9 cellular contexts compared by ENCODE assay signal in the genomic region with DNA sequence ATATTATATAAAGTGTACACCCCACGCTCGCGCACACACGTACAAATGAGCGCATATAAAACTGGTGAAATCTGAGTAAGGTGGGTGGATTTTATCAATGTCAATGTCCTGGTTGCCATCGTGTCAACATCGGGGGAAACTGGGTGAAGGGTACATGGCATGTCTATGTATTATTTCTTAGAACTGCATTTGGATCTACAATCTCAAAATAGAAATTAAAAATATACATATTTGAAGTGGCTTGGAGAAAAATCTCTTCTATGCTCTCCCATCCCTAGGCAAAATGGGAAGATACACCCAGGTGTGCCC. TPM values are rescaled to one million over a fixed set of nuclear protein-coding genes. Genes with fewer than 3 reads are reported as not detected.
A peak's percentile ranks its signal among the peaks of the same experiment; 100 is the strongest.
DNase-seq lines count a peak whose midpoint lies in the region; ATAC-seq, FAIRE-seq and TF ChIP-seq lines count a peak whose summit lies in the region.
"Had no signal": no experiment of that assay in that cellular context is flagged by ENCODE, and none has a peak within 500 bp of the region (broad histone marks: within the 10 kb centered on the region; RNA-seq: fewer than 3 reads in every experiment).

No MANE protein-coding gene starts in this region.

- TF ChIP-seq CTCF in astrocyte (IDR thresholded peaks at IDR 0.05; ENCODE audit: insufficient read depth, low read depth, low read length): no peak
- no peak for TF ChIP-seq CTCF in liver (IDR thresholded peaks at IDR 0.05; ENCODE audit: low read depth, low read length, missing input control)
- no peak for TF ChIP-seq CTCF in testis (IDR thresholded peaks at IDR 0.05)

- 54% methylated on average over 7 of the region's 7 CpGs for WGBS in liver
- WGBS in testis, 2 donors: 48 to 55% methylated on average over 7 of the region's 7 CpGs

- TF ChIP-seq RAD21 in liver (IDR thresholded peaks at IDR 0.05): no peak

- H3K36me3 ChIP-seq in astrocyte (ENCODE audit: insufficient read depth, low read length) (no peaks in the 10 kb centered on the region), liver (ENCODE audit: control insufficient read depth in 4 of 4, insufficient read depth in 3 of 4, low read depth in 1 of 4, low read length in 3 of 4) (no peaks in the 10 kb centered on the region), testis (ENCODE audit: low read depth, missing control alignments) (no peaks in the 10 kb centered on the region)

- H4K20me1 ChIP-seq in astrocyte (ENCODE audit: insufficient read depth, low read length): peaks cover 3% of the 10 kb centered on the region

- H3K4me1 ChIP-seq in astrocyte (ENCODE audit: insufficient read depth, low read length): peaks cover 22% of the 10 kb centered on the region
- peaks cover 3 to 12% (median 5%) of the 10 kb centered on the region in 4 donors for H3K4me1 ChIP-seq in liver (ENCODE audit: control insufficient read depth in 4 of 4, insufficient read depth in 4 of 4, low read length in 3 of 4)
- H3K4me1 ChIP-seq in testis: no peaks in the 10 kb centered on the region

- TF ChIP-seq POLR2A in testis (IDR thresholded peaks at IDR 0.05): no peak
- TF ChIP-seq POLR2A in GM12892 (IDR thresholded peaks at IDR 0.05; ENCODE audit: low read depth, low read length): no peak

- no peaks in the 10 kb centered on the region for H3K36me3 Mint-ChIP-seq in activated T-cell treated with anti-CD3 and anti-CD28 coated beads, Interleukin-2, amount 50 U/mL, for 4 hours (ENCODE audit: insufficient read depth)
- H3K36me3 Mint-ChIP-seq in astrocyte (ENCODE audit: low read depth, unreplicated experiment): no peaks in the 10 kb centered on the region

- no peak for ATAC-seq in activated T-cell treated with anti-CD3 and anti-CD28 coated beads, Interleukin-2, amount 50 U/mL, for 4 hours
- ATAC-seq in HG03045 (IDR thresholded peaks at IDR 0.05; ENCODE audit: unreplicated experiment): no peak
- ATAC-seq in GM21526 (IDR thresholded peaks at IDR 0.05; ENCODE audit: low FRiP score, unreplicated experiment): no peak

- H3K27me3 Mint-ChIP-seq in activated T-cell treated with anti-CD3 and anti-CD28 coated beads, Interleukin-2, amount 50 U/mL, for 4 hours (ENCODE audit: low read depth): peaks cover 17% of the 10 kb centered on the region
- H3K27me3 Mint-ChIP-seq in astrocyte (ENCODE audit: low read depth, unreplicated experiment): peaks cover 16% of the 10 kb centered on the region

- H2AFZ ChIP-seq in astrocyte (ENCODE audit: low read depth, low read length): peak overlapping the region; percentile 85

- H3K27me3 ChIP-seq in astrocyte (ENCODE audit: insufficient read depth, low read length) (peaks cover 51% of the 10 kb centered on the region), liver (ENCODE audit: control insufficient read depth in 4 of 4, insufficient read depth in 4 of 4, low read length in 3 of 4) (no peaks in the 10 kb centered on the region), testis (no peaks in the 10 kb centered on the region)

- peaks cover 32% of the 10 kb centered on the region for H3K4me1 Mint-ChIP-seq in activated T-cell treated with anti-CD3 and anti-CD28 coated beads, Interleukin-2, amount 50 U/mL, for 4 hours (ENCODE audit: low read depth)
- peaks cover 24% of the 10 kb centered on the region for H3K4me1 Mint-ChIP-seq in astrocyte (ENCODE audit: low read depth, unreplicated experiment)

- peak overlapping the region; percentile 87 for H3K9ac ChIP-seq in astrocyte (ENCODE audit: low read length)
- H3K9ac ChIP-seq in liver (ENCODE audit: low read depth in 1 of 2, low read length in 2 of 2): no peak overlapping the region

- FAIRE-seq in astrocyte (lab: Jason Lieb, UNC): no peak
- no peak for FAIRE-seq in GM12892 (lab: Jason Lieb, UNC)
- FAIRE-seq: RCC 7860 had no signal

- peak overlapping the region; percentile 96 for H3K27ac Mint-ChIP-seq in astrocyte (ENCODE audit: unreplicated experiment)

- H3K79me2 ChIP-seq in astrocyte (ENCODE audit: insufficient read depth, low read length): no peaks in the 10 kb centered on the region

- H3K27ac ChIP-seq in astrocyte (ENCODE audit: low read depth, low read length) (no peak overlapping the region), liver (ENCODE audit: low read depth in 1 of 2, low read length in 2 of 2) (no peak overlapping the region), testis (peak overlapping the region in 1 of 2 donors; percentile 88)

- H3K4me3 ChIP-seq in astrocyte (ENCODE audit: insufficient read depth, low read depth, low read length) (peak overlapping the region; percentile 81), liver (ENCODE audit: low read depth in 1 of 3, low read length in 3 of 3) (peak overlapping the region; percentile 64 to 73 (median 68)), testis (peak overlapping the region; percentile 66 to 81)

- intact Hi-C loops in testis (cut with DNase I; ENCODE audit: low total_unique reads): no loop called here

- H3K9me3 Mint-ChIP-seq in activated T-cell treated with anti-CD3 and anti-CD28 coated beads, Interleukin-2, amount 50 U/mL, for 4 hours: no peaks in the 10 kb centered on the region
- no peaks in the 10 kb centered on the region for H3K9me3 Mint-ChIP-seq in astrocyte (ENCODE audit: unreplicated experiment)

- DNase-seq in activated T-cell treated with anti-CD3 and anti-CD28 coated beads, Interleukin-2, amount 50 U/mL, for 4 hours: no peak
- DNase-seq in activated T-cell treated with anti-CD3 and anti-CD28 coated beads, Interleukin-2, amount 50 U/mL, for 48 hours: no peak
- DNase-seq in astrocyte (ENCODE audit: low read depth) (no peak), testis (no peak), GM12892 (ENCODE audit: insufficient read length) (no peak)

- peak overlapping the region; percentile 98 for H3K4me2 ChIP-seq in astrocyte (ENCODE audit: low read length)

- H3K9me3 ChIP-seq in astrocyte (ENCODE audit: insufficient read depth, low read depth, low read length) (no peaks in the 10 kb centered on the region), liver (ENCODE audit: control insufficient read depth in 4 of 4, low read length in 3 of 4) (no peaks in the 10 kb centered on the region), testis (no peaks in the 10 kb centered on the region)

- H3K4me3 Mint-ChIP-seq in activated T-cell treated with anti-CD3 and anti-CD28 coated beads, Interleukin-2, amount 50 U/mL, for 4 hours: peak overlapping the region; percentile 82
- peak overlapping the region; percentile 88 for H3K4me3 Mint-ChIP-seq in astrocyte (ENCODE audit: unreplicated experiment)

TF ChIP-seq in liver, 16 proteins besides CTCF, POLR2A, EP300 and RAD21 (continues in another document):
- TF ChIP-seq RXRA (IDR thresholded peaks at IDR 0.05) (no peak), JUND (IDR thresholded peaks at IDR 0.05) (no peak), HNF4A (conservative IDR thresholded peaks at IDR 0.05) (no peak), EGR1 (IDR thresholded peaks at IDR 0.05; ENCODE audit: low read depth in 2 of 2) (no peak), TAF1 (conservative IDR thresholded peaks at IDR 0.05) (no peak), GABPA (IDR thresholded peaks at IDR 0.05 in 1 of 2, conservative IDR thresholded peaks at IDR 0.05 in 1 of 2) (no peak), FOXA1 (IDR thresholded peaks at IDR 0.05) (no peak), NR2F2 (IDR thresholded peaks at IDR 0.05) (no peak)
- TF ChIP-seq, protein P1, sequence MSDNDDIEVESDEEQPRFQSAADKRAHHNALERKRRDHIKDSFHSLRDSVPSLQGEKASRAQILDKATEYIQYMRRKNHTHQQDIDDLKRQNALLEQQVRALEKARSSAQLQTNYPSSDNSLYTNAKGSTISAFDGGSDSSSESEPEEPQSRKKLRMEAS (IDR thresholded peaks at IDR 0.05): no peak
- TF ChIP-seq, protein P2, sequence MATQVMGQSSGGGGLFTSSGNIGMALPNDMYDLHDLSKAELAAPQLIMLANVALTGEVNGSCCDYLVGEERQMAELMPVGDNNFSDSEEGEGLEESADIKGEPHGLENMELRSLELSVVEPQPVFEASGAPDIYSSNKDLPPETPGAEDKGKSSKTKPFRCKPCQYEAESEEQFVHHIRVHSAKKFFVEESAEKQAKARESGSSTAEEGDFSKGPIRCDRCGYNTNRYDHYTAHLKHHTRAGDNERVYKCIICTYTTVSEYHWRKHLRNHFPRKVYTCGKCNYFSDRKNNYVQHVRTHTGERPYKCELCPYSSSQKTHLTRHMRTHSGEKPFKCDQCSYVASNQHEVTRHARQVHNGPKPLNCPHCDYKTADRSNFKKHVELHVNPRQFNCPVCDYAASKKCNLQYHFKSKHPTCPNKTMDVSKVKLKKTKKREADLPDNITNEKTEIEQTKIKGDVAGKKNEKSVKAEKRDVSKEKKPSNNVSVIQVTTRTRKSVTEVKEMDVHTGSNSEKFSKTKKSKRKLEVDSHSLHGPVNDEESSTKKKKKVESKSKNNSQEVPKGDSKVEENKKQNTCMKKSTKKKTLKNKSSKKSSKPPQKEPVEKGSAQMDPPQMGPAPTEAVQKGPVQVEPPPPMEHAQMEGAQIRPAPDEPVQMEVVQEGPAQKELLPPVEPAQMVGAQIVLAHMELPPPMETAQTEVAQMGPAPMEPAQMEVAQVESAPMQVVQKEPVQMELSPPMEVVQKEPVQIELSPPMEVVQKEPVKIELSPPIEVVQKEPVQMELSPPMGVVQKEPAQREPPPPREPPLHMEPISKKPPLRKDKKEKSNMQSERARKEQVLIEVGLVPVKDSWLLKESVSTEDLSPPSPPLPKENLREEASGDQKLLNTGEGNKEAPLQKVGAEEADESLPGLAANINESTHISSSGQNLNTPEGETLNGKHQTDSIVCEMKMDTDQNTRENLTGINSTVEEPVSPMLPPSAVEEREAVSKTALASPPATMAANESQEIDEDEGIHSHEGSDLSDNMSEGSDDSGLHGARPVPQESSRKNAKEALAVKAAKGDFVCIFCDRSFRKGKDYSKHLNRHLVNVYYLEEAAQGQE (IDR thresholded peaks at IDR 0.05): no peak
- TF ChIP-seq, protein P3, sequence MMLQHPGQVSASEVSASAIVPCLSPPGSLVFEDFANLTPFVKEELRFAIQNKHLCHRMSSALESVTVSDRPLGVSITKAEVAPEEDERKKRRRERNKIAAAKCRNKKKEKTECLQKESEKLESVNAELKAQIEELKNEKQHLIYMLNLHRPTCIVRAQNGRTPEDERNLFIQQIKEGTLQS (IDR thresholded peaks at IDR 0.05): no peak

RNA-seq across cellular contexts. Expression of a gene that starts 0.8 kb away (rescaled TPM):
- total RNA-seq in activated T-cell treated with anti-CD3 and anti-CD28 coated beads, Interleukin-2, amount 50 U/mL, for 4 hours: 1 to 10 TPM; 2.0 to 5.8 (median 2.2) TPM
- total RNA-seq in astrocyte (9.4 and 10.2 TPM in 2 replicates), liver (1 to 10 TPM in 1 of 2 donors, under 1 TPM in 1; 0.42 to 1.9 TPM), testis (100 to 1,000 TPM; 181 to 208 TPM)
- polyA plus RNA-seq in liver (1 to 10 TPM in 1 of 2 donors, under 1 TPM in 1; 0.67 to 1.1 TPM), testis (ENCODE audit: insufficient read depth, low read depth, low replicate concordance) (70.3 TPM)
- polyA plus RNA-seq in GM12892 (2012; ENCODE audit: missing spikeins): 1.1 TPM

Comparison
In these comparisons a context has a peak if more than half of its experiments do, and no peak if none do; other contexts are left out.
1. RNA of a gene that starts 0.8 kb away (total RNA-seq): 181 to 208 TPM in testis; 9.4 to 10.2 TPM in astrocyte, 2.0 to 5.8 TPM in activated T-cell treated with anti-CD3 and anti-CD28 coated beads, Interleukin-2, amount 50 U/mL, for 4 hours and 0.42 to 1.9 TPM in liver; every median in the first group is over 10 times any median in the second.
2. Peak in every context shown above with its lines, with median percentiles within 50 percentile points of each other: H3K4me3 ChIP-seq.